ENCODE assay signal across 8 cellular contexts in genomic region chr11:61580292-61580888, GRCh38.
A peak's percentile ranks its signal among the peaks of the same experiment; 100 is the strongest.
DNase-seq lines count a peak whose midpoint lies in the region; ATAC-seq and TF ChIP-seq lines count a peak whose summit lies in the region.

No MANE protein-coding gene starts in this region.

- H4K20me1 ChIP-seq in BLaER1 treated with 17β-estradiol and CSF1 and Interleukin-3, amounts not matched to agents 10 nM and 100 nM, result peaks cover 0 to 65% (median 27%) of the 10 kb centered on the region in 11 experiments; a peak in 16 of 22 replicates

- H3K36me3 ChIP-seq in BLaER1 treated with 17β-estradiol and CSF1 and Interleukin-3, amounts not matched to agents 10 nM and 100 nM, result no peaks in the 10 kb centered on the region

- peak overlapping the region; percentile 89 to 98 (median 95) for H3K4me2 ChIP-seq in BLaER1 treated with 17β-estradiol and CSF1 and Interleukin-3, amounts not matched to agents 10 nM and 100 nM

- no peaks in the 10 kb centered on the region for H3K36me3 Mint-ChIP-seq in nephron progenitor cell (ENCODE audit: low read depth)

- H3K4me3 Mint-ChIP-seq in nephron progenitor cell, result peak overlapping the region; percentile 81

- DNase-seq in coronary artery (ENCODE audit: low spot score), result no peak
- no peak for DNase-seq in nephron progenitor cell
- no peak for DNase-seq in NCI-H82 treated with DMSO at 0.1 percent for 48 hours (lab: John Stamatoyannopoulos, UW; ENCODE audit: unreplicated experiment)
- DNase-seq in cerebellar cortex (ENCODE audit: low spot score), result no peak
- no peak for DNase-seq in NCI-H774 (lab: John Stamatoyannopoulos, UW)
- no peak for DNase-seq in GF-D8 (lab: John Stamatoyannopoulos, UW)

- peaks cover 33 to 71% (median 55%) of the 10 kb centered on the region in 11 experiments for H3K27me3 ChIP-seq in BLaER1 treated with 17β-estradiol and CSF1 and Interleukin-3, amounts not matched to agents 10 nM and 100 nM

- no peak overlapping the region for H3K27ac Mint-ChIP-seq in nephron progenitor cell

- peaks cover 13 to 29% (median 22%) of the 10 kb centered on the region in 10 experiments; a peak in 19 of 20 replicates for H3K4me1 ChIP-seq in BLaER1 treated with 17β-estradiol and CSF1 and Interleukin-3, amounts not matched to agents 10 nM and 100 nM

- peaks cover 58% of the 10 kb centered on the region for H3K27me3 Mint-ChIP-seq in nephron progenitor cell (ENCODE audit: low read depth, poor library complexity)

- H3K9me3 ChIP-seq in BLaER1 treated with 17β-estradiol and CSF1 and Interleukin-3, amounts not matched to agents 10 nM and 100 nM (replicated peaks in 1 of 11), result no peaks in the 10 kb centered on the region

- no peak overlapping the region for H3K27ac ChIP-seq in BLaER1 treated with 17β-estradiol and CSF1 and Interleukin-3, amounts not matched to agents 10 nM and 100 nM
- H3K27ac ChIP-seq in coronary artery, result no peak overlapping the region

- H3K9ac ChIP-seq in BLaER1 treated with 17β-estradiol and CSF1 and Interleukin-3, amounts not matched to agents 10 nM and 100 nM, result peak overlapping the region in 10 of 11 experiments; percentile 28 to 85 (median 74); a peak in 14 of 22 replicates

- peak overlapping the region; percentile 57 to 73 (median 61) for H3K4me3 ChIP-seq in BLaER1 treated with 17β-estradiol and CSF1 and Interleukin-3, amounts not matched to agents 10 nM and 100 nM
- H3K4me3 ChIP-seq in coronary artery, result peak overlapping the region; percentile 81

- peaks cover 38% of the 10 kb centered on the region for H3K4me1 Mint-ChIP-seq in nephron progenitor cell

- H3K9me3 Mint-ChIP-seq in nephron progenitor cell, result no peaks in the 10 kb centered on the region

- ATAC-seq in HG03045 (IDR thresholded peaks at IDR 0.05; ENCODE audit: unreplicated experiment), result peak; percentile 4

- TF ChIP-seq CTCF in coronary artery (IDR thresholded peaks at IDR 0.05) (no peak), nephron progenitor cell (IDR thresholded peaks at IDR 0.05) (no peak)
